Comparison of ENCODE assay signal across 1 cellular context in the genomic region with DNA sequence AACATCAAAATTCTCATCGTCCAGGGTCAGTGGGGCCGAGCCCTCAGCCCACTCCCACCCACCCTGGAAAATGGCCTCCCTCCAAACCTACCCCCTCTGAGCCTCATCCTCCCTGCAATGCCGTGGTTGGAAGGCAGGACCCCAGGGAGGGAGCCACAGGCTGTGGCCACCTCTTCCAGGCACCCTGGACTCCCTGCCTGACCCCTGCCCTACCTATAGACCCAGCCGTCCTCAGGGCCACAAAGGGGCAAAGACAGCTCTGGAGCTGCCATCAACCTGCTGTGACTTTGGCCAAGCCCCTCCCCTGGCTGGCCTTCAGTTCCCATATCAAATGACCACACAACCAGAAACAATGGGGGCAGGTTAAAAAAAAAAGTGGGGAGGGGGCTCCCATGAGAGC.
TF ChIP-seq lines count a peak whose summit lies in the region.

No MANE protein-coding gene starts in this region.

TF ChIP-seq in HCT116, 20 proteins besides CTCF, POLR2A, EP300 and RAD21:
- no peak for TF ChIP-seq CEBPB (IDR thresholded peaks at IDR 0.05; ENCODE audit: low read depth)
- no peak for TF ChIP-seq EZH2phosphoT487 (IDR thresholded peaks at IDR 0.05; ENCODE audit: borderline replicate concordance)
- TF ChIP-seq, protein P1, sequence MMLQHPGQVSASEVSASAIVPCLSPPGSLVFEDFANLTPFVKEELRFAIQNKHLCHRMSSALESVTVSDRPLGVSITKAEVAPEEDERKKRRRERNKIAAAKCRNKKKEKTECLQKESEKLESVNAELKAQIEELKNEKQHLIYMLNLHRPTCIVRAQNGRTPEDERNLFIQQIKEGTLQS (IDR thresholded peaks at IDR 0.05), result no peak
- no peak for TF ChIP-seq ELF1 (IDR thresholded peaks at IDR 0.05; ENCODE audit: borderline replicate concordance, low read depth)
- no peak for TF ChIP-seq SIN3A (IDR thresholded peaks at IDR 0.05; ENCODE audit: low read depth)
- TF ChIP-seq, protein P2, sequence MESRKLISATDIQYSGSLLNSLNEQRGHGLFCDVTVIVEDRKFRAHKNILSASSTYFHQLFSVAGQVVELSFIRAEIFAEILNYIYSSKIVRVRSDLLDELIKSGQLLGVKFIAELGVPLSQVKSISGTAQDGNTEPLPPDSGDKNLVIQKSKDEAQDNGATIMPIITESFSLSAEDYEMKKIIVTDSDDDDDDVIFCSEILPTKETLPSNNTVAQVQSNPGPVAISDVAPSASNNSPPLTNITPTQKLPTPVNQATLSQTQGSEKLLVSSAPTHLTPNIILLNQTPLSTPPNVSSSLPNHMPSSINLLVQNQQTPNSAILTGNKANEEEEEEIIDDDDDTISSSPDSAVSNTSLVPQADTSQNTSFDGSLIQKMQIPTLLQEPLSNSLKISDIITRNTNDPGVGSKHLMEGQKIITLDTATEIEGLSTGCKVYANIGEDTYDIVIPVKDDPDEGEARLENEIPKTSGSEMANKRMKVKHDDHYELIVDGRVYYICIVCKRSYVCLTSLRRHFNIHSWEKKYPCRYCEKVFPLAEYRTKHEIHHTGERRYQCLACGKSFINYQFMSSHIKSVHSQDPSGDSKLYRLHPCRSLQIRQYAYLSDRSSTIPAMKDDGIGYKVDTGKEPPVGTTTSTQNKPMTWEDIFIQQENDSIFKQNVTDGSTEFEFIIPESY (IDR thresholded peaks at IDR 0.05; ENCODE audit: extremely low read depth, insufficient replicate concordance, low read length), result no peak
- no peak for TF ChIP-seq FOSL1 (IDR thresholded peaks at IDR 0.05; ENCODE audit: low read depth)
- TF ChIP-seq SP1 (IDR thresholded peaks at IDR 0.05; ENCODE audit: low read depth), result no peak
- TF ChIP-seq, protein P3, sequence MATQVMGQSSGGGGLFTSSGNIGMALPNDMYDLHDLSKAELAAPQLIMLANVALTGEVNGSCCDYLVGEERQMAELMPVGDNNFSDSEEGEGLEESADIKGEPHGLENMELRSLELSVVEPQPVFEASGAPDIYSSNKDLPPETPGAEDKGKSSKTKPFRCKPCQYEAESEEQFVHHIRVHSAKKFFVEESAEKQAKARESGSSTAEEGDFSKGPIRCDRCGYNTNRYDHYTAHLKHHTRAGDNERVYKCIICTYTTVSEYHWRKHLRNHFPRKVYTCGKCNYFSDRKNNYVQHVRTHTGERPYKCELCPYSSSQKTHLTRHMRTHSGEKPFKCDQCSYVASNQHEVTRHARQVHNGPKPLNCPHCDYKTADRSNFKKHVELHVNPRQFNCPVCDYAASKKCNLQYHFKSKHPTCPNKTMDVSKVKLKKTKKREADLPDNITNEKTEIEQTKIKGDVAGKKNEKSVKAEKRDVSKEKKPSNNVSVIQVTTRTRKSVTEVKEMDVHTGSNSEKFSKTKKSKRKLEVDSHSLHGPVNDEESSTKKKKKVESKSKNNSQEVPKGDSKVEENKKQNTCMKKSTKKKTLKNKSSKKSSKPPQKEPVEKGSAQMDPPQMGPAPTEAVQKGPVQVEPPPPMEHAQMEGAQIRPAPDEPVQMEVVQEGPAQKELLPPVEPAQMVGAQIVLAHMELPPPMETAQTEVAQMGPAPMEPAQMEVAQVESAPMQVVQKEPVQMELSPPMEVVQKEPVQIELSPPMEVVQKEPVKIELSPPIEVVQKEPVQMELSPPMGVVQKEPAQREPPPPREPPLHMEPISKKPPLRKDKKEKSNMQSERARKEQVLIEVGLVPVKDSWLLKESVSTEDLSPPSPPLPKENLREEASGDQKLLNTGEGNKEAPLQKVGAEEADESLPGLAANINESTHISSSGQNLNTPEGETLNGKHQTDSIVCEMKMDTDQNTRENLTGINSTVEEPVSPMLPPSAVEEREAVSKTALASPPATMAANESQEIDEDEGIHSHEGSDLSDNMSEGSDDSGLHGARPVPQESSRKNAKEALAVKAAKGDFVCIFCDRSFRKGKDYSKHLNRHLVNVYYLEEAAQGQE (IDR thresholded peaks at IDR 0.05; ENCODE audit: low read depth), result no peak
- TF ChIP-seq, protein P4, sequence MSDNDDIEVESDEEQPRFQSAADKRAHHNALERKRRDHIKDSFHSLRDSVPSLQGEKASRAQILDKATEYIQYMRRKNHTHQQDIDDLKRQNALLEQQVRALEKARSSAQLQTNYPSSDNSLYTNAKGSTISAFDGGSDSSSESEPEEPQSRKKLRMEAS (IDR thresholded peaks at IDR 0.05), result no peak
- no peak for TF ChIP-seq EGR1 (IDR thresholded peaks at IDR 0.05; ENCODE audit: low read depth)
- TF ChIP-seq POLR2AphosphoS5 (IDR thresholded peaks at IDR 0.05; ENCODE audit: low read depth, low read length), result no peak
- no peak for TF ChIP-seq ZNF274 (IDR thresholded peaks at IDR 0.05; ENCODE audit: low read depth, low read length)
- TF ChIP-seq CBX3 (IDR thresholded peaks at IDR 0.05; ENCODE audit: low read depth), result no peak
- TF ChIP-seq YY1 (IDR thresholded peaks at IDR 0.05; ENCODE audit: extremely low read depth, insufficient replicate concordance, low read depth, low read length), result no peak
